16 cellular contexts compared by ENCODE assay signal in the genomic region with DNA sequence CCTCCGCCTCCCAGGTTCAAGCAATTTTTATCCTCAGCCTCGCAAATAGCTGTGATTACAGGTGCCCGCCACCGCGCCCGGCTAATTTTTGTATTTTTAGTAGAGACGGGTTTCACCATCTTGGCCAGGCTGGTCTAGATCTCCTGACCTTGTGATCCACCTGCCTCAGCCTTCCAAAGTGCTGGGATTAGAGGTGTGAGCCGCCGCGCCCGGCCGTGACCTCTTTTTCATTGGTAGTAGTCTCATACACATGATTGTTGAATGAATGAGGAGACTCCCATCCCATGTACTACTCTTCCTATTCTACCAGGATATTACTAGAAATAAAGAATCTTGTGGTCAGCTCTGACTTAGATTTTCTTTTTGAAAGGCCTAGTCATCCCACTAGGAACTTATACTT.
"Had no signal": no experiment of that assay in that cellular context is flagged by ENCODE, and none has a peak within 500 bp of the region (broad histone marks: within the 10 kb centered on the region; RNA-seq: fewer than 3 reads in every experiment).

No MANE protein-coding gene starts in this region.

- DNase-seq: activated CD4-positive, alpha-beta T cell treated with anti-CD3 and anti-CD28 coated beads for 4 hours; activated naive CD4-positive, alpha-beta T cell treated with Interleukin-2 at 50 U/mL for 16 hours; activated T-cell treated with anti-CD3 and anti-CD28 coated beads, Interleukin-2, amount 50 U/mL, for 4 hours; amygdala; effector memory CD4-positive, alpha-beta T cell; left lung; mesenchymal stem cell; pancreas; stimulated activated CD4-positive, alpha-beta T cell treated with anti-CD3 and anti-CD28 coated beads, Interleukin-12 subunit alpha, Interleukin-12 subunit beta, amount 100 ng/mL, for 4 hours; stomach; SW 1271; T1000 had no signal

- ATAC-seq: activated T-cell treated with anti-CD3 and anti-CD28 coated beads, Interleukin-2, amount 50 U/mL, for 4 hours; gastroesophageal sphincter; left lung; pancreas had no signal

- H3K4me3 Mint-ChIP-seq: activated T-cell treated with anti-CD3 and anti-CD28 coated beads, Interleukin-2, amount 50 U/mL, for 4 hours; brain; central memory CD8-positive, alpha-beta T cell; neural crest cell had no signal

- H3K27me3 Mint-ChIP-seq: brain; central memory CD8-positive, alpha-beta T cell had no signal

- H3K9me3 Mint-ChIP-seq: activated T-cell treated with anti-CD3 and anti-CD28 coated beads, Interleukin-2, amount 50 U/mL, for 4 hours; brain; central memory CD8-positive, alpha-beta T cell; neural crest cell had no signal
